In genomic region chr6:136613477-136613876, GRCh38 we compare ENCODE assay signal across 26 cellular contexts.
DNase-seq lines count a peak whose midpoint lies in the region; ATAC-seq and TF ChIP-seq lines count a peak whose summit lies in the region.
"Had no signal": no experiment of that assay in that cellular context is flagged by ENCODE, and none has a peak within 500 bp of the region (broad histone marks: within the 10 kb centered on the region; RNA-seq: fewer than 3 reads in every experiment).

No MANE protein-coding gene starts in this region.

- H3K36me3 ChIP-seq in MG63 (no peaks in the 10 kb centered on the region), ascending aorta (peaks cover 7% of the 10 kb centered on the region in 2 donors), H7 (replicated peaks; ENCODE audit: control insufficient read depth, insufficient read depth, low read length) (no peaks in the 10 kb centered on the region)
- H3K36me3 ChIP-seq: pancreas had no signal

- no peaks in the 10 kb centered on the region for H3K27me3 ChIP-seq in MG63
- no peaks in the 10 kb centered on the region for H3K27me3 ChIP-seq in ascending aorta
- H3K27me3 ChIP-seq in H7 (ENCODE audit: control insufficient read depth, insufficient read depth, low read length) = no peaks in the 10 kb centered on the region
- H3K27me3 ChIP-seq: pancreas, right lobe of liver, tibial artery had no signal

- H3K4me3 ChIP-seq in AG10803 (ENCODE audit: low read length) (no peak overlapping the region), MG63 (no peak overlapping the region), choroid plexus epithelial cell (ENCODE audit: low read depth, low read length) (no peak overlapping the region), ascending aorta (no peak overlapping the region), H7 (ENCODE audit: insufficient read depth, low read depth, low read length) (no peak overlapping the region)
- H3K4me3 ChIP-seq: GM12878, pancreas, right lobe of liver, tibial artery had no signal

- DNase-seq in AG10803 (ENCODE audit: low read depth) = peak; percentile 56
- DNase-seq in MG63 = peak; percentile 21
- DNase-seq in choroid plexus epithelial cell (ENCODE audit: low read depth) = peak; percentile 24
- DNase-seq in kidney tubule cell (ENCODE audit: low spot score) = peak; percentile 75
- no peak for DNase-seq in ascending aorta (ENCODE audit: low spot score in 2 of 2)
- DNase-seq in nucleus accumbens (lab: John Stamatoyannopoulos, UW) = no peak
- no peak for DNase-seq in H7
- DNase-seq: activated naive CD4-positive, alpha-beta T cell treated with anti-CD3 and anti-CD28 coated beads, Interleukin-2, amount 10 ng/mL, durations not matched to agents 7 days and 5 days; activated T-cell treated with anti-CD3 and anti-CD28 coated beads, Interleukin-2, amount 50 U/mL, for 4 hours; aorta; CD4-positive, alpha-beta T cell; endodermal cell; kidney; mesendoderm; naive B cell; NCI-H1092 treated with DMSO at 0.1 percent for 48 hours; NCI-H524; pancreas; right lobe of liver; stimulated activated CD4-positive, alpha-beta T cell treated with anti-CD3 and anti-CD28 coated beads, Interleukin-1b, Interleukin-23, amount 100 ng/mL, for 48 hours; stimulated activated naive CD8-positive, alpha-beta T cell treated with anti-CD3 and anti-CD28 coated beads, Interleukin-15, Interleukin-2, amounts not matched to agents 100 U/mL and 50 U/mL, for 24 hours; tibial artery had no signal

- no peak for ATAC-seq in HG02870 (IDR thresholded peaks at IDR 0.05; ENCODE audit: unreplicated experiment)
- ATAC-seq: activated CD4-positive, CD25-positive, alpha-beta regulatory T cell treated with anti-CD3 and anti-CD28 coated beads, Interleukin-2, amount 50 U/mL, for 24 hours; activated T-cell treated with anti-CD3 and anti-CD28 coated beads, Interleukin-2, amount 50 U/mL, for 4 hours; GM12878; pancreas; right lobe of liver; stimulated activated naive CD8-positive, alpha-beta T cell treated with anti-CD3 and anti-CD28 coated beads, Interleukin-15, Interleukin-2, amounts not matched to agents 100 U/mL and 50 U/mL, for 24 hours had no signal

- TF ChIP-seq CTCF in AG10803 (conservative IDR thresholded peaks at IDR 0.05; ENCODE audit: low read length) (no peak), choroid plexus epithelial cell (conservative IDR thresholded peaks at IDR 0.05; ENCODE audit: low read depth, low read length) (no peak), ascending aorta (IDR thresholded peaks at IDR 0.05) (no peak)

- intact Hi-C loops in ascending aorta (cut with DNase I) = no loop called here

- H3K9me3 ChIP-seq in MG63 = no peaks in the 10 kb centered on the region
- H3K9me3 ChIP-seq in ascending aorta = no peaks in the 10 kb centered on the region
- H3K9me3 ChIP-seq: pancreas, right lobe of liver, tibial artery had no signal

- no peak overlapping the region for H3K27ac ChIP-seq in ascending aorta
- H3K27ac ChIP-seq: pancreas, right lobe of liver, RWPE1, tibial artery had no signal

- H3K4me1 ChIP-seq in ascending aorta = peaks cover 8 to 19% of the 10 kb centered on the region in 2 donors
- H3K4me1 ChIP-seq: right lobe of liver had no signal

Comparison
In these comparisons a context has a peak if more than half of its experiments do, and no peak if none do; other contexts are left out.
1. DNase-seq: peak in AG10803 (single experiment), MG63 (single experiment), choroid plexus epithelial cell (single experiment) and kidney tubule cell (single experiment); none in ascending aorta (0 of 2), nucleus accumbens (0 of 56) and H7 (single experiment).